Comparison of ENCODE assay signal across 8 cellular contexts in genomic region chr9:35689601-35690446, GRCh38. TPM values are rescaled to one million over a fixed set of nuclear protein-coding genes. Genes with fewer than 3 reads are reported as not detected.
DNase-seq lines count a peak whose midpoint lies in the region; ATAC-seq and TF ChIP-seq lines count a peak whose summit lies in the region.

Gene TPM2 (minus strand): TSS chr9:35689925. CDS start chr9:35689817, 108 bp downstream.

- H3K4me1 ChIP-seq in BE2C (no peaks in the 10 kb centered on the region; the same call in 1 of the 2 replicates), HUES6 (ENCODE audit: control insufficient read depth, insufficient read depth, low read length) (peaks cover 15% of the 10 kb centered on the region; the same call in 1 of the 2 replicates), spleen (peaks cover 0 to 64% (median 22%) of the 10 kb centered on the region in 6 donors)

- peak within 1 kb of the TSS; percentile 88 for H3K9ac ChIP-seq in HUES6 (ENCODE audit: low read length)

- H3K36me3 Mint-ChIP-seq in MCF 10A (ENCODE audit: insufficient read depth, unreplicated experiment), result peaks cover 23% of the 10 kb centered on the region

- CTCF ChIA-PET in MCF 10A (lab: Yijun Ruan, JAX), result interaction anchor here (0.6 to 2.4 kb wide), 8 partner anchors 9 to 44 kb away, joined by 3 to 12 read pairs (median 6); partner anchors contain the start of genes CCDC107 and RMRP

- WGBS in spleen, 5 donors, result 20 to 58% (median 30%) methylated on average over 40 to 67 of the region's 67 CpGs

- no peak for ATAC-seq in HG02884 (IDR thresholded peaks at IDR 0.05; ENCODE audit: unreplicated experiment)

- H3K4me1 Mint-ChIP-seq in MCF 10A (ENCODE audit: insufficient read depth, unreplicated experiment), result peaks cover 24% of the 10 kb centered on the region

- POLR2A ChIA-PET in MCF 10A (lab: Yijun Ruan, JAX), result interaction anchor here (1.2 to 5.4 kb wide), 13 partner anchors 10 to 109 kb away, joined by 3 to 38 read pairs (median 4); partner anchors contain the start of genes ARHGEF39, CCDC107, CREB3 and RMRP

- H3K27me3 Mint-ChIP-seq in MCF 10A (ENCODE audit: insufficient read depth, unreplicated experiment), result no peaks in the 10 kb centered on the region

- no peak for DNase-seq in BE2C
- DNase-seq in MCF 10A (ENCODE audit: unreplicated experiment), result peak; percentile 70
- DNase-seq in iris pigment epithelial cell (ENCODE audit: low read depth), result peak; percentile 84
- no peak for DNase-seq in spleen
- DNase-seq in stimulated activated CD4-positive, alpha-beta T cell treated with anti-CD3 and anti-CD28 coated beads, Interleukin-2, amount 100 ng/mL, for 24 hours, result no peak
- DNase-seq in NCI-H2171 treated with DMSO at 0.1 percent for 48 hours (lab: John Stamatoyannopoulos, UW), result no peak

- H3K9me3 ChIP-seq in BE2C, result no peaks in the 10 kb centered on the region
- no peaks in the 10 kb centered on the region for H3K9me3 ChIP-seq in HUES6 (ENCODE audit: control insufficient read depth, insufficient read depth, low read depth, low read length)
- H3K9me3 ChIP-seq in spleen, result no peaks in the 10 kb centered on the region

- no peaks in the 10 kb centered on the region for H3K9me3 Mint-ChIP-seq in MCF 10A (ENCODE audit: unreplicated experiment)

- BruUV-seq in MCF 10A (replicated peaks; lab: Mats Ljungman, UMichigan), result TSS peak; percentile 57

- H3K27ac ChIP-seq in HUES6 (ENCODE audit: low read depth, low read length) (peak within 1 kb of the TSS; percentile 85), spleen (peak within 1 kb of the TSS; percentile 48 to 90 (median 86))

- intact Hi-C loops in MCF 10A (cut with micrococcal nuclease), result loop anchor here (2.0 kb wide), 1 partner anchor 31 kb away; the partner anchor contains the start of genes CCDC107 and RMRP
- intact Hi-C loops in spleen (cut with DNase I; ENCODE audit: low total_unique reads), result no loop called here

- H3K4me3 ChIP-seq in BE2C (ENCODE audit: low read depth, low read length) (peak within 1 kb of the TSS; percentile 74), HUES6 (ENCODE audit: low read depth, low read length) (peak within 1 kb of the TSS; percentile 91), spleen (peak within 1 kb of the TSS; percentile 55 to 83 (median 69))

- H3K27me3 ChIP-seq in BE2C (no peaks in the 10 kb centered on the region), HUES6 (ENCODE audit: control insufficient read depth, insufficient read depth, low read length) (no peaks in the 10 kb centered on the region), spleen (replicated peaks in 1 of 7) (peaks cover 0 to 7% (median 0%) of the 10 kb centered on the region in 7 donors)

- no peak for TF ChIP-seq CTCF in BE2C (IDR thresholded peaks at IDR 0.05; ENCODE audit: low read depth, low read length)
- TF ChIP-seq CTCF in MCF 10A (IDR thresholded peaks at IDR 0.05; ENCODE audit: unreplicated experiment), result no peak
- TF ChIP-seq CTCF in spleen (IDR thresholded peaks at IDR 0.05 in 8 of 11, conservative IDR thresholded peaks at IDR 0.05 in 3 of 11), result no peak

- TF ChIP-seq POLR2A in spleen (IDR thresholded peaks at IDR 0.05), result no peak

- H3K36me3 ChIP-seq in BE2C, result no peaks in the 10 kb centered on the region
- peaks cover 38% of the 10 kb centered on the region for H3K36me3 ChIP-seq in HUES6 (ENCODE audit: control insufficient read depth, insufficient read depth, low read length)
- peaks cover 0 to 8% (median 3%) of the 10 kb centered on the region in 6 donors for H3K36me3 ChIP-seq in spleen

- H3K4me3 Mint-ChIP-seq in MCF 10A (ENCODE audit: unreplicated experiment), result peak within 1 kb of the TSS; percentile 79

- peak within 1 kb of the TSS; percentile 72 for H3K27ac Mint-ChIP-seq in MCF 10A (ENCODE audit: low read depth, unreplicated experiment)

RNA-seq across cellular contexts. Expression of gene TPM2, which starts in this region (rescaled TPM):
- polyA plus RNA-seq in BE2C (2012; ENCODE audit: insufficient read depth, insufficient read length, low read depth), result 11.6 TPM
- 161 and 207 TPM in 2 replicates for total RNA-seq in MCF 10A (2022)
- total RNA-seq in spleen, result 100 to 1,000 TPM in 2 of 7 donors, 10 to 100 TPM in 5; 43.1 to 231 (median 79.2) TPM
- 100 to 1,000 TPM; 148 to 237 (median 190) TPM for polyA plus RNA-seq in spleen

Comparison
In these comparisons a context has a peak if more than half of its experiments do, and no peak if none do; other contexts are left out.
1. DNase-seq: peak in MCF 10A (single experiment) and iris pigment epithelial cell (single experiment); none in BE2C (single experiment), spleen (single experiment), stimulated activated CD4-positive, alpha-beta T cell treated with anti-CD3 and anti-CD28 coated beads, Interleukin-2, amount 100 ng/mL, for 24 hours (0 of 2) and NCI-H2171 treated with DMSO at 0.1 percent for 48 hours (single experiment).
2. Peak in every context shown above with its lines, with median percentiles within 50 percentile points of each other: H3K4me3 ChIP-seq.